ENCODE assay signal across 18 cellular contexts in genomic region chr6:157119502-157120027, GRCh38.
"Had no signal": no experiment of that assay in that cellular context is flagged by ENCODE, and none has a peak within 500 bp of the region (broad histone marks: within the 10 kb centered on the region; RNA-seq: fewer than 3 reads in every experiment).

No MANE protein-coding gene starts in this region.

- ATAC-seq: activated CD4-positive, CD25-positive, alpha-beta regulatory T cell treated with anti-CD3 and anti-CD28 coated beads, Interleukin-2, amount 50 U/mL, for 24 hours; activated CD8-positive, alpha-beta T cell treated with anti-CD3 and anti-CD28 coated beads, Interleukin-2, amount 10 ng/mL, durations not matched to agents 7 days and 5 days; activated T-cell treated with anti-CD3 and anti-CD28 coated beads, Interleukin-2, amount 50 U/mL, for 4 hours; left cardiac atrium; lower lobe of right lung; stimulated activated naive CD8-positive, alpha-beta T cell treated with anti-CD3 and anti-CD28 coated beads, Interleukin-15, amount 100 ng/mL, for 72 hours had no signal

- FAIRE-seq: islet of Langerhans had no signal

- H3K9me3 Mint-ChIP-seq: activated CD4-positive, alpha-beta T cell treated with anti-CD3 and anti-CD28 coated beads, Interleukin-2, amount 10 ng/mL, durations not matched to agents 7 days and 5 days; activated naive CD4-positive, alpha-beta T cell treated with anti-CD3 and anti-CD28 coated beads, Interleukin-2, amount 50 U/mL, for 24 hours; activated T-cell treated with anti-CD3 and anti-CD28 coated beads, Interleukin-2, amount 50 U/mL, for 4 hours; neural crest cell; stimulated activated naive CD8-positive, alpha-beta T cell treated with anti-CD3 and anti-CD28 coated beads, Interleukin-15, amount 100 ng/mL, for 72 hours had no signal

- H3K27me3 Mint-ChIP-seq: activated CD4-positive, alpha-beta T cell treated with anti-CD3 and anti-CD28 coated beads, Interleukin-2, amount 10 ng/mL, durations not matched to agents 7 days and 5 days; activated naive CD4-positive, alpha-beta T cell treated with anti-CD3 and anti-CD28 coated beads, Interleukin-2, amount 50 U/mL, for 24 hours; stimulated activated naive CD8-positive, alpha-beta T cell treated with anti-CD3 and anti-CD28 coated beads, Interleukin-15, amount 100 ng/mL, for 72 hours had no signal

- DNase-seq: activated CD4-positive, alpha-beta T cell treated with anti-CD3 and anti-CD28 coated beads, Interleukin-2, amount 10 ng/mL, durations not matched to agents 7 days and 5 days; activated CD8-positive, alpha-beta T cell treated with anti-CD3 and anti-CD28 coated beads, Interleukin-2, amount 10 ng/mL, durations not matched to agents 7 days and 5 days; activated effector memory CD4-positive, alpha-beta T cell treated with anti-CD3 and anti-CD28 coated beads, Interleukin-2, amount 50 U/mL, for 16 hours; activated T-cell treated with anti-CD3 and anti-CD28 coated beads, Interleukin-2, amount 50 U/mL, for 4 hours; amniotic stem cell; caudate nucleus; hippocampal formation; left cardiac atrium; lower lobe of right lung; stimulated activated CD4-positive, alpha-beta T cell treated with anti-CD3 and anti-CD28 coated beads, Interleukin-2, amount 100 ng/mL, for 24 hours; stimulated activated naive CD8-positive, alpha-beta T cell treated with anti-CD3 and anti-CD28 coated beads, Interleukin-15, amount 100 ng/mL, for 72 hours; T-helper 9 cell; transverse colon had no signal

- H3K27me3 ChIP-seq: suprapubic skin, transverse colon had no signal

- H3K4me3 Mint-ChIP-seq: activated CD4-positive, alpha-beta T cell treated with anti-CD3 and anti-CD28 coated beads, Interleukin-2, amount 10 ng/mL, durations not matched to agents 7 days and 5 days; activated CD8-positive, alpha-beta T cell treated with anti-CD3 and anti-CD28 coated beads, Interleukin-2, amount 10 ng/mL, durations not matched to agents 7 days and 5 days; activated naive CD4-positive, alpha-beta T cell treated with anti-CD3 and anti-CD28 coated beads, Interleukin-2, amount 50 U/mL, for 24 hours; activated T-cell treated with anti-CD3 and anti-CD28 coated beads, Interleukin-2, amount 50 U/mL, for 4 hours; neural crest cell; stimulated activated naive CD8-positive, alpha-beta T cell treated with anti-CD3 and anti-CD28 coated beads, Interleukin-15, amount 100 ng/mL, for 72 hours had no signal

- H3K36me3 ChIP-seq: lower lobe of right lung, suprapubic skin, transverse colon had no signal

- H3K4me1 ChIP-seq: transverse colon had no signal

- H3K27ac Mint-ChIP-seq: activated CD4-positive, alpha-beta T cell treated with anti-CD3 and anti-CD28 coated beads, Interleukin-2, amount 10 ng/mL, durations not matched to agents 7 days and 5 days; activated CD8-positive, alpha-beta T cell treated with anti-CD3 and anti-CD28 coated beads, Interleukin-2, amount 10 ng/mL, durations not matched to agents 7 days and 5 days had no signal

- H3K9me3 ChIP-seq: lower lobe of right lung, suprapubic skin, transverse colon had no signal

- H3K27ac ChIP-seq: lower lobe of right lung, suprapubic skin, transverse colon had no signal

- H3K4me3 ChIP-seq: lower lobe of right lung, suprapubic skin, transverse colon had no signal
